20 cellular contexts compared by ENCODE assay signal in genomic region chr4:1235381-1236102, GRCh38. TPM values are rescaled to one million over a fixed set of nuclear protein-coding genes. Genes with fewer than 3 reads are reported as not detected.
DNase-seq lines count a peak whose midpoint lies in the region; ATAC-seq and TF ChIP-seq lines count a peak whose summit lies in the region.
"Had no signal": no experiment of that assay in that cellular context is flagged by ENCODE, and none has a peak within 500 bp of the region (broad histone marks: within the 10 kb centered on the region; RNA-seq: fewer than 3 reads in every experiment).

No MANE protein-coding gene starts in this region.

- H3K4me3 Mint-ChIP-seq in HFFc6 (no peak overlapping the region), osteocyte (ENCODE audit: unreplicated experiment) (no peak overlapping the region)
- no peak overlapping the region for H3K4me3 Mint-ChIP-seq in activated CD8-positive, alpha-beta T cell treated with anti-CD3 and anti-CD28 coated beads, Interleukin-2, amount 10 ng/mL, durations not matched to agents 7 days and 5 days
- H3K4me3 Mint-ChIP-seq: CD4-positive, alpha-beta memory T cell; stimulated activated effector memory CD8-positive, alpha-beta T cell treated with anti-CD3 and anti-CD28 coated beads, Interleukin-12 subunit alpha, Interleukin-12 subunit beta, amount 100 ng/mL, for 72 hours; T-helper 2 cell treated with Interferon-gamma antibody and Interleukin-4, amounts not matched to agents 5 μg/mL and 100 μg/mL, for 36 hours; WTC11 had no signal

- TF ChIP-seq CTCF in HFFc6 (IDR thresholded peaks at IDR 0.05) (no peak), osteocyte (IDR thresholded peaks at IDR 0.05) (no peak)

- intact Hi-C loops in left ventricle myocardium superior (cut with micrococcal nuclease) = no loop called here

- DNase-seq in 8988T = peak; percentile 32
- DNase-seq in HFFc6 = no peak
- DNase-seq in left ventricle myocardium superior = peak; percentile 21
- no peak for DNase-seq in osteocyte (ENCODE audit: extremely low spot score, unreplicated experiment)
- DNase-seq in activated CD8-positive, alpha-beta T cell treated with anti-CD3 and anti-CD28 coated beads, Interleukin-2, amount 10 ng/mL, durations not matched to agents 7 days and 5 days = no peak
- no peak for DNase-seq in retina
- DNase-seq in left lobe of liver (ENCODE audit: low spot score) = no peak
- DNase-seq in NCI-H2029 (lab: John Stamatoyannopoulos, UW) = no peak
- DNase-seq: activated CD4-positive, alpha-beta T cell treated with anti-CD3 and anti-CD28 coated beads, Interleukin-2, amount 50 U/mL, for 48 hours; activated T-cell treated with anti-CD3 and anti-CD28 coated beads for 4 hours; CD4-positive, alpha-beta memory T cell; DMS153; effector memory CD4-positive, alpha-beta T cell; NCI-H1436 treated with DMSO at 0.1 percent for 48 hours; nucleus accumbens; testis had no signal

- H3K27me3 Mint-ChIP-seq in HFFc6 (ENCODE audit: insufficient read depth) (no peaks in the 10 kb centered on the region), osteocyte (ENCODE audit: unreplicated experiment) (no peaks in the 10 kb centered on the region)
- no peaks in the 10 kb centered on the region for H3K27me3 Mint-ChIP-seq in activated CD8-positive, alpha-beta T cell treated with anti-CD3 and anti-CD28 coated beads, Interleukin-2, amount 10 ng/mL, durations not matched to agents 7 days and 5 days (ENCODE audit: low read depth)
- H3K27me3 Mint-ChIP-seq: CD4-positive, alpha-beta memory T cell had no signal

- H3K9me3 Mint-ChIP-seq in HFFc6 = no peaks in the 10 kb centered on the region
- H3K9me3 Mint-ChIP-seq in osteocyte (ENCODE audit: unreplicated experiment) = no peaks in the 10 kb centered on the region
- H3K9me3 Mint-ChIP-seq in activated CD8-positive, alpha-beta T cell treated with anti-CD3 and anti-CD28 coated beads, Interleukin-2, amount 10 ng/mL, durations not matched to agents 7 days and 5 days (ENCODE audit: insufficient read depth) = no peaks in the 10 kb centered on the region
- H3K9me3 Mint-ChIP-seq: stimulated activated effector memory CD8-positive, alpha-beta T cell treated with anti-CD3 and anti-CD28 coated beads, Interleukin-12 subunit alpha, Interleukin-12 subunit beta, amount 100 ng/mL, for 72 hours; T-helper 2 cell treated with Interferon-gamma antibody and Interleukin-4, amounts not matched to agents 5 μg/mL and 100 μg/mL, for 36 hours; WTC11 had no signal

- H3K27ac Mint-ChIP-seq in HFFc6 = peak overlapping the region; percentile 49; the same call in 1 of the 2 replicates
- peak overlapping the region; percentile 29 for H3K27ac Mint-ChIP-seq in osteocyte (ENCODE audit: unreplicated experiment)
- no peak overlapping the region for H3K27ac Mint-ChIP-seq in activated CD8-positive, alpha-beta T cell treated with anti-CD3 and anti-CD28 coated beads, Interleukin-2, amount 10 ng/mL, durations not matched to agents 7 days and 5 days
- H3K27ac Mint-ChIP-seq: stimulated activated effector memory CD8-positive, alpha-beta T cell treated with anti-CD3 and anti-CD28 coated beads, Interleukin-12 subunit alpha, Interleukin-12 subunit beta, amount 100 ng/mL, for 72 hours; T-helper 2 cell treated with Interferon-gamma antibody and Interleukin-4, amounts not matched to agents 5 μg/mL and 100 μg/mL, for 36 hours; WTC11 had no signal

- H3K4me1 Mint-ChIP-seq in HFFc6 (ENCODE audit: low read depth) (peaks cover 14% of the 10 kb centered on the region), osteocyte (ENCODE audit: unreplicated experiment) (peaks cover 30% of the 10 kb centered on the region)
- H3K4me1 Mint-ChIP-seq in activated CD8-positive, alpha-beta T cell treated with anti-CD3 and anti-CD28 coated beads, Interleukin-2, amount 10 ng/mL, durations not matched to agents 7 days and 5 days (ENCODE audit: low read depth) = no peaks in the 10 kb centered on the region
- H3K4me1 Mint-ChIP-seq: WTC11 had no signal

- CTCF ChIA-PET in activated CD8-positive, alpha-beta T cell treated with anti-CD3 and anti-CD28 coated beads, Interleukin-2, amount 10 ng/mL, durations not matched to agents 7 days and 5 days (lab: Charles Lee) = no interaction called here

- peaks cover 20% of the 10 kb centered on the region for H3K36me3 Mint-ChIP-seq in HFFc6 (ENCODE audit: low read depth)
- H3K36me3 Mint-ChIP-seq in osteocyte (ENCODE audit: unreplicated experiment) = peaks cover 39% of the 10 kb centered on the region
- peaks cover 53% of the 10 kb centered on the region for H3K36me3 Mint-ChIP-seq in activated CD8-positive, alpha-beta T cell treated with anti-CD3 and anti-CD28 coated beads, Interleukin-2, amount 10 ng/mL, durations not matched to agents 7 days and 5 days (ENCODE audit: low read depth)

- no peak for ATAC-seq in left ventricle myocardium superior
- ATAC-seq in activated CD8-positive, alpha-beta T cell treated with anti-CD3 and anti-CD28 coated beads, Interleukin-2, amount 10 ng/mL, durations not matched to agents 7 days and 5 days = no peak
- no peak for ATAC-seq in left lobe of liver
- ATAC-seq: left colon; stimulated activated effector memory CD8-positive, alpha-beta T cell treated with anti-CD3 and anti-CD28 coated beads, Interleukin-12 subunit alpha, Interleukin-12 subunit beta, amount 100 ng/mL, for 72 hours; WTC11 had no signal

- POLR2A ChIA-PET in activated CD8-positive, alpha-beta T cell treated with anti-CD3 and anti-CD28 coated beads, Interleukin-2, amount 10 ng/mL, durations not matched to agents 7 days and 5 days (lab: Charles Lee) = no interaction called here

RNA-seq across cellular contexts. Expression of gene CTBP1, which starts 13.4 kb away (rescaled TPM):
- 100 to 1,000 TPM; 109 to 126 (median 114) TPM for total RNA-seq in HFFc6 (2021; fragmentation: NEBNext Ultra II Directional; extraction: Animal tissue kit (Norgen Biotek cat#: 25700))
- total RNA-seq in left ventricle myocardium superior (133 TPM), osteocyte (172 and 176 TPM in 2 replicates), left lobe of liver (97.0 TPM)
- 100 to 1,000 TPM; 214 to 217 TPM for total RNA-seq in activated CD8-positive, alpha-beta T cell treated with anti-CD3 and anti-CD28 coated beads, Interleukin-2, amount 10 ng/mL, durations not matched to agents 7 days and 5 days

RNA-seq across cellular contexts. Expression of gene MAEA, which starts 54.1 kb away (rescaled TPM):
- 10 to 100 TPM; 56.0 to 65.4 (median 60.6) TPM for total RNA-seq in HFFc6 (2021; fragmentation: NEBNext Ultra II Directional; extraction: Animal tissue kit (Norgen Biotek cat#: 25700))
- 49.6 TPM for total RNA-seq in left ventricle myocardium superior
- total RNA-seq in osteocyte = 62.5 and 62.9 TPM in 2 replicates
- 10 to 100 TPM; 60.3 to 65.1 TPM for total RNA-seq in activated CD8-positive, alpha-beta T cell treated with anti-CD3 and anti-CD28 coated beads, Interleukin-2, amount 10 ng/mL, durations not matched to agents 7 days and 5 days
- total RNA-seq in left lobe of liver = 33.3 TPM

Comparison
In these comparisons a context has a peak if more than half of its experiments do, and no peak if none do; other contexts are left out.
1. DNase-seq: peak in 8988T (single experiment) and left ventricle myocardium superior (single experiment); none in HFFc6 (single experiment), osteocyte (single experiment), activated CD8-positive, alpha-beta T cell treated with anti-CD3 and anti-CD28 coated beads, Interleukin-2, amount 10 ng/mL, durations not matched to agents 7 days and 5 days (single experiment), retina (single experiment), left lobe of liver (single experiment) and NCI-H2029 (single experiment).